8 cellular contexts compared by ENCODE assay signal in the genomic region with DNA sequence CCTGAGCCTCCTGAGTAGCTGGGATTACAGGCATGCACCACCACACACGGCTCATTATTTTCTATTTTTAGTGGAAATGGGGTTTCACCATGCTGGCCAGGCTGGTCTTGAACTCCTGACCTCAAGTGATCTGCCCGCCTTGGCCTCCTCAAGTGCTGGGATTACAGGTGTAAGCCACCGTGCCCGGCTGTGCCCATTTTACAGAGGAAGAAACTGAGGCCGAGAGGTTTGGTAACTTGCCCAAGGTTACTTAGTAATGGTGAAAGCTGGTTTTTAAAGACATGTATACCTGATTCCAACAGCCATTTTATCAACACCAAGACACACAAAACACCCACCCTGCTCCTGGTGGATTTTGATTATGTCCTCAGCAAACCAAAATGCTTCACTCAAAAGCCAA.
"Had no signal": no experiment of that assay in that cellular context is flagged by ENCODE, and none has a peak within 500 bp of the region (broad histone marks: within the 10 kb centered on the region; RNA-seq: fewer than 3 reads in every experiment).

No MANE protein-coding gene starts in this region.

- ATAC-seq: GM12878 had no signal

- DNase-seq: GDM1, GF-D8 had no signal

- H3K4me3 ChIP-seq: GM12878 had no signal

- FAIRE-seq: G401.6, GM12878, GM12891, GM12892, GM18507, GM19239 had no signal
